ENCODE assay signal across 14 cellular contexts in genomic region chr5:143986567-143987242, GRCh38.
DNase-seq lines count a peak whose midpoint lies in the region; ATAC-seq and TF ChIP-seq lines count a peak whose summit lies in the region.
"Had no signal": no experiment of that assay in that cellular context is flagged by ENCODE, and none has a peak within 500 bp of the region (broad histone marks: within the 10 kb centered on the region; RNA-seq: fewer than 3 reads in every experiment).

No MANE protein-coding gene starts in this region.

- H3K4me3 Mint-ChIP-seq in H9 (no peak overlapping the region), WTC11 (no peak overlapping the region)
- H3K4me3 Mint-ChIP-seq: activated CD4-positive, alpha-beta T cell treated with anti-CD3 and anti-CD28 coated beads for 36 hours had no signal

- WGBS in H9 (ENCODE audit: extremely low coverage, insufficient read length, low lambda C conversion rate) = no CpG with 5 or more reads among the region's 6 CpGs

- H3K4ac ChIP-seq in H9 (ENCODE audit: low read depth, low read length) = no peak overlapping the region

- CTCF ChIA-PET in WTC11 (lab: Charles Lee) = interaction anchor here (1.3 to 1.7 kb wide), 2 partner anchors 19 to 156 kb away, joined by 4 to 5 read pairs; no protein-coding TSS in a partner anchor

- H3K4me1 ChIP-seq in H9 (ENCODE audit: insufficient read depth, low read length) = no peaks in the 10 kb centered on the region
- H3K4me1 ChIP-seq: colonic mucosa had no signal

- H3K9me3 ChIP-seq in H9 (ENCODE audit: control insufficient read depth, low read depth, low read length) = no peaks in the 10 kb centered on the region
- H3K9me3 ChIP-seq: colonic mucosa, stomach had no signal

- DNase-seq in H9 (no peak), amniotic epithelial cell (ENCODE audit: low read depth) (peak; percentile 86), glomerular visceral epithelial cell (ENCODE audit: extremely low spot score) (peak; percentile 28), skeletal muscle cell (ENCODE audit: low read depth) (peak; percentile 43), WTC11 (ENCODE audit: low spot score) (no peak), DMS153 treated with DMSO at 0.1 percent for 48 hours (lab: John Stamatoyannopoulos, UW; ENCODE audit: unreplicated experiment) (no peak)
- DNase-seq: activated CD4-positive, alpha-beta T cell treated with anti-CD3 and anti-CD28 coated beads for 36 hours; activated gamma-delta T cell; NCI-H524; stomach had no signal

- H3K79me2 ChIP-seq in H9 (ENCODE audit: insufficient read depth, low read length) = no peaks in the 10 kb centered on the region

- H4K91ac ChIP-seq in H9 (ENCODE audit: insufficient read length, low read depth, low read length) = no peak overlapping the region

- H3T11ph ChIP-seq in H9 (ENCODE audit: low read length) = no peak overlapping the region

- H3K27me3 ChIP-seq in H9 (ENCODE audit: insufficient read depth, low read length) = no peaks in the 10 kb centered on the region
- H3K27me3 ChIP-seq: colonic mucosa, stomach had no signal

- no peak for TF ChIP-seq CTCF in H9 (conservative IDR thresholded peaks at IDR 0.05)
- no peak for TF ChIP-seq CTCF in WTC11 (IDR thresholded peaks at IDR 0.05)

- peak overlapping the region; percentile 60 for H4K8ac ChIP-seq in H9 (replicated peaks; ENCODE audit: insufficient read length, low read depth, low read length)

- H3K79me1 ChIP-seq in H9 (ENCODE audit: insufficient read depth, low read depth, low read length, poor library complexity, severe bottlenecking) = no peaks in the 10 kb centered on the region

- peaks cover 6 to 7% of the 10 kb centered on the region in 2 experiments; a peak in 2 of 4 replicates for H3K4me1 Mint-ChIP-seq in H9
- H3K4me1 Mint-ChIP-seq in WTC11 = peaks cover 8% of the 10 kb centered on the region

- H4K5ac ChIP-seq in H9 (ENCODE audit: insufficient read length, low read depth, low read length) = no peak overlapping the region

- H3K27ac Mint-ChIP-seq in H9 (no peak overlapping the region; a peak in 2 of 7 replicates), WTC11 (no peak overlapping the region)
- H3K27ac Mint-ChIP-seq: activated CD4-positive, alpha-beta T cell treated with anti-CD3 and anti-CD28 coated beads for 36 hours had no signal

- no peak overlapping the region for H3K23ac ChIP-seq in H9 (ENCODE audit: insufficient read length, low read depth, low read length)

- H3K36me3 Mint-ChIP-seq in H9 (ENCODE audit: insufficient read depth in 1 of 3, low read depth in 3 of 3) (no peaks in the 10 kb centered on the region), WTC11 (no peaks in the 10 kb centered on the region)

- no peak overlapping the region for H3K56ac ChIP-seq in H9 (ENCODE audit: insufficient read length, low read depth, low read length)

- H3K4me2 ChIP-seq in H9 (ENCODE audit: insufficient read depth, insufficient read length, low read length) = no peak overlapping the region

- no peak overlapping the region for H3K4me3 ChIP-seq in skeletal muscle cell (ENCODE audit: low read depth, low read length)
- H3K4me3 ChIP-seq: colonic mucosa, lung, stomach had no signal

- ATAC-seq in HG02870 (IDR thresholded peaks at IDR 0.05; ENCODE audit: unreplicated experiment) (no peak), WTC11 (no peak), HG03039 (IDR thresholded peaks at IDR 0.05; ENCODE audit: unreplicated experiment) (no peak)
- ATAC-seq: activated CD4-positive, alpha-beta T cell treated with anti-CD3 and anti-CD28 coated beads for 36 hours had no signal

- H3K27me3 Mint-ChIP-seq in H9 (ENCODE audit: low read depth) (no peaks in the 10 kb centered on the region), WTC11 (ENCODE audit: low read depth) (no peaks in the 10 kb centered on the region)

- H3K9me3 Mint-ChIP-seq in H9 (no peaks in the 10 kb centered on the region), WTC11 (peaks cover 7% of the 10 kb centered on the region; the same call in 1 of the 2 replicates)

- POLR2A ChIA-PET in WTC11 (lab: Charles Lee) = no interaction called here

- H3K9ac ChIP-seq in H9 (ENCODE audit: extremely low read depth, insufficient read length, low read length) = no peak overlapping the region

- H2BK15ac ChIP-seq in H9 (ENCODE audit: low read depth, low read length) = no peak overlapping the region

- no peak overlapping the region for H2BK5ac ChIP-seq in H9 (ENCODE audit: insufficient read length, low read length)

- no peak overlapping the region for H2BK12ac ChIP-seq in H9 (ENCODE audit: insufficient read length, low read depth, low read length)

- no peak overlapping the region for H3K14ac ChIP-seq in H9 (ENCODE audit: insufficient read depth, low read length)

- no peaks in the 10 kb centered on the region for H4K20me1 ChIP-seq in H9 (ENCODE audit: control insufficient read depth, insufficient read depth, insufficient read length)

- H3K23me2 ChIP-seq in H9 (ENCODE audit: insufficient read length, low read depth, low read length, poor library complexity, severe bottlenecking) = no peaks in the 10 kb centered on the region

- H2AK5ac ChIP-seq in H9 (ENCODE audit: insufficient read length, low read length) = no peak overlapping the region

- no peak overlapping the region for H2AFZ ChIP-seq in H9 (ENCODE audit: low read length)

- H3K18ac ChIP-seq in H9 (ENCODE audit: insufficient read length, low read depth, low read length) = no peak overlapping the region

- no peak overlapping the region for H2BK120ac ChIP-seq in H9 (ENCODE audit: low read depth, low read length, poor library complexity, severe bottlenecking)

- H2BK20ac ChIP-seq in H9 (ENCODE audit: low read depth, low read length, poor library complexity, severe bottlenecking) = no peak overlapping the region

- no peak overlapping the region for H3K27ac ChIP-seq in H9 (ENCODE audit: insufficient read length, low read depth, low read length)
- H3K27ac ChIP-seq: colonic mucosa, stomach had no signal

TF ChIP-seq in WTC11, 78 proteins besides CTCF, POLR2A, EP300 and RAD21 (continues in another document):
- TF ChIP-seq NFE2L1 (CRISPR knock-in tag; IDR thresholded peaks at IDR 0.05) (no peak), E2F4 (CRISPR knock-in tag; IDR thresholded peaks at IDR 0.05; ENCODE audit: borderline replicate concordance, low read depth) (no peak), GRHL2 (CRISPR knock-in tag; IDR thresholded peaks at IDR 0.05; ENCODE audit: insufficient replicate concordance, severe bottlenecking) (no peak), IRF1 (CRISPR knock-in tag; IDR thresholded peaks at IDR 0.05) (no peak), ZBTB21 (CRISPR knock-in tag; IDR thresholded peaks at IDR 0.05; ENCODE audit: borderline replicate concordance) (no peak), GABPB1 (CRISPR knock-in tag; IDR thresholded peaks at IDR 0.05) (no peak), E2F1 (CRISPR knock-in tag; IDR thresholded peaks at IDR 0.05) (no peak), MAX (CRISPR knock-in tag; IDR thresholded peaks at IDR 0.05) (no peak), PREB (CRISPR knock-in tag; IDR thresholded peaks at IDR 0.05; ENCODE audit: borderline replicate concordance) (no peak), ATF3 (CRISPR knock-in tag; conservative IDR thresholded peaks at IDR 0.05) (no peak), MXD4 (CRISPR knock-in tag; IDR thresholded peaks at IDR 0.05; ENCODE audit: borderline replicate concordance) (no peak)

Comparison
In these comparisons a context has a peak if more than half of its experiments do, and no peak if none do; other contexts are left out.
1. DNase-seq: peak in amniotic epithelial cell (single experiment), glomerular visceral epithelial cell (single experiment) and skeletal muscle cell (single experiment); none in H9 (single experiment), WTC11 (single experiment) and DMS153 treated with DMSO at 0.1 percent for 48 hours (single experiment).